Comparison of ENCODE assay signal across 19 cellular contexts in genomic region chr6:10190042-10190441, GRCh38.
DNase-seq lines count a peak whose midpoint lies in the region; ATAC-seq, FAIRE-seq and TF ChIP-seq lines count a peak whose summit lies in the region.
"Had no signal": no experiment of that assay in that cellular context is flagged by ENCODE, and none has a peak within 500 bp of the region (broad histone marks: within the 10 kb centered on the region; RNA-seq: fewer than 3 reads in every experiment).

No MANE protein-coding gene starts in this region.

- peaks cover 0 to 7% of the 10 kb centered on the region in 2 experiments; a peak in 1 of 5 replicates for H3K27me3 ChIP-seq in K562 (ENCODE audit: control insufficient read depth in 2 of 2, insufficient read depth in 2 of 2, low read length in 2 of 2)
- no peaks in the 10 kb centered on the region for H3K27me3 ChIP-seq in Peyer's patch
- no peaks in the 10 kb centered on the region for H3K27me3 ChIP-seq in tibial nerve

- H4K20me1 ChIP-seq in K562 (replicated peaks; ENCODE audit: control insufficient read depth, insufficient read depth, low read length) = no peaks in the 10 kb centered on the region

- 0% methylated on average over 3 of the region's 3 CpGs for WGBS in K562 (ENCODE audit: insufficient coverage, low coverage, missing lambda C conversion rate)
- 54 to 72% methylated on average over 3 of the region's 3 CpGs for WGBS in tibial nerve, 2 donors

- intact Hi-C loops in K562 (cut with micrococcal nuclease) = no loop called here

- no peaks in the 10 kb centered on the region for H3K79me2 ChIP-seq in K562 (ENCODE audit: control insufficient read depth, insufficient read depth, low read length)

- no peaks in the 10 kb centered on the region for H3K36me3 ChIP-seq in K562 (ENCODE audit: control insufficient read depth, insufficient read depth, low read length)
- no peaks in the 10 kb centered on the region for H3K36me3 ChIP-seq in Peyer's patch
- no peaks in the 10 kb centered on the region for H3K36me3 ChIP-seq in tibial nerve

- no peaks in the 10 kb centered on the region for H3K4me1 ChIP-seq in K562 (replicated peaks in 1 of 2; ENCODE audit: control insufficient read depth in 2 of 2, insufficient read depth in 2 of 2, low read length in 2 of 2)
- no peaks in the 10 kb centered on the region for H3K4me1 ChIP-seq in Peyer's patch
- peaks cover 0 to under 1% (median 0%) of the 10 kb centered on the region in 4 donors for H3K4me1 ChIP-seq in tibial nerve

- peaks cover 7 to 9% of the 10 kb centered on the region in 2 donors for H3K9me3 Mint-ChIP-seq in activated naive CD4-positive, alpha-beta T cell treated with anti-CD3 and anti-CD28 coated beads, Interleukin-2, amount 50 U/mL, for 72 hours
- H3K9me3 Mint-ChIP-seq: CD4-positive, alpha-beta T cell; GM23338 had no signal

- in situ Hi-C loops in Caki2 (cut with HindIII; ENCODE audit: low pct_unique_long_range_greater_than_20kb, low sequenced_read_pairs) (no loop called here), K562 (cut with MboI) (no loop called here)

- ATAC-seq in K562 (no peak), GM21737 (IDR thresholded peaks at IDR 0.05; ENCODE audit: unreplicated experiment) (no peak)
- no peak for ATAC-seq in activated naive CD4-positive, alpha-beta T cell treated with anti-CD3 and anti-CD28 coated beads, Interleukin-2, amount 50 U/mL, for 72 hours
- ATAC-seq: GM23338, Panc1 had no signal

- CTCF ChIA-PET in K562 (lab: Yijun Ruan, JAX; ENCODE audit: low intra/inter-chr PET ratio) = no interaction called here

- TF ChIP-seq POLR2A in K562 (conservative IDR thresholded peaks at IDR 0.05) (no peak), Peyer's patch (IDR thresholded peaks at IDR 0.05) (no peak), tibial nerve (IDR thresholded peaks at IDR 0.05) (no peak)

- H3K9ac ChIP-seq in K562 (ENCODE audit: insufficient read depth in 1 of 2, low read depth in 2 of 2, low read length in 2 of 2) = no peak overlapping the region

- no peaks in the 10 kb centered on the region for H3K9me3 ChIP-seq in K562 (replicated peaks; ENCODE audit: control insufficient read depth, insufficient read depth, low read depth, low read length)
- no peaks in the 10 kb centered on the region for H3K9me3 ChIP-seq in Peyer's patch
- no peaks in the 10 kb centered on the region for H3K9me3 ChIP-seq in tibial nerve

- no peaks in the 10 kb centered on the region for H3K36me3 Mint-ChIP-seq in activated naive CD4-positive, alpha-beta T cell treated with anti-CD3 and anti-CD28 coated beads, Interleukin-2, amount 50 U/mL, for 72 hours

- POLR2A ChIA-PET in K562 (lab: Yijun Ruan, JAX) = interaction anchor here (1.7 kb wide), 1 partner anchor 13 kb away, joined by 7 read pairs; no protein-coding TSS in a partner anchor

- no peak for TF ChIP-seq RAD21 in K562 (CRISPR knock-in tag; conservative IDR thresholded peaks at IDR 0.05 in 1 of 2, IDR thresholded peaks at IDR 0.05 in 1 of 2)

- DNase-seq in Caki2 (ENCODE audit: low read depth) (peak; percentile 43), HS-5 (ENCODE audit: low read depth) (peak; percentile 16), K562 (ENCODE audit: extremely low read depth in 1 of 4, low spot score in 3 of 4) (no peak), kidney tubule cell (ENCODE audit: low spot score) (peak; percentile 16), Peyer's patch (no peak), tibial nerve (ENCODE audit: low spot score in 2 of 2) (no peak)
- no peak for DNase-seq in activated naive CD4-positive, alpha-beta T cell treated with anti-CD3 and anti-CD28 coated beads, Interleukin-2, amount 50 U/mL, for 72 hours (ENCODE audit: low spot score in 2 of 2)
- DNase-seq: CD4-positive, alpha-beta T cell; DMS79 treated with DMSO at 0.1 percent for 48 hours; Kasumi-1; NCI-H146; NCI-H446 treated with DMSO at 0.1 percent for 48 hours; NCI-H774; SIG-M5 had no signal

- H3K27ac ChIP-seq in K562 (ENCODE audit: extremely low read depth, low read depth, low read length) (no peak overlapping the region), Peyer's patch (no peak overlapping the region), tibial nerve (no peak overlapping the region)

- H3K4me3 ChIP-seq in K562 (no peak overlapping the region), Peyer's patch (no peak overlapping the region), tibial nerve (no peak overlapping the region)
- H3K4me3 ChIP-seq: GM23338 had no signal

- no peaks in the 10 kb centered on the region for H3K9me1 ChIP-seq in K562 (ENCODE audit: control insufficient read depth, insufficient read depth, low read length)

- no peak for TF ChIP-seq EP300 in K562 (IDR thresholded peaks at IDR 0.05; ENCODE audit: low read length)
- no peak for TF ChIP-seq EP300 in tibial nerve (IDR thresholded peaks at IDR 0.05)

- H2AFZ ChIP-seq in K562 (ENCODE audit: low read depth, low read length) = no peak overlapping the region
- H2AFZ ChIP-seq: GM23338 had no signal

- no peak overlapping the region for H3K4me2 ChIP-seq in K562 (ENCODE audit: insufficient read depth, low read length)
- H3K4me2 ChIP-seq: GM23338 had no signal

- H3K27ac Mint-ChIP-seq in activated naive CD4-positive, alpha-beta T cell treated with anti-CD3 and anti-CD28 coated beads, Interleukin-2, amount 50 U/mL, for 72 hours = no peak overlapping the region
- H3K27ac Mint-ChIP-seq: B cell; CD4-positive, alpha-beta T cell; GM23338 had no signal

- no peak for TF ChIP-seq CTCF in K562 (IDR thresholded peaks at IDR 0.05 in 2 of 3, conservative IDR thresholded peaks at IDR 0.05 in 1 of 3; ENCODE audit: insufficient read depth in 2 of 3, low read depth in 1 of 3, low read length in 3 of 3)
- no peak for TF ChIP-seq CTCF in Peyer's patch (IDR thresholded peaks at IDR 0.05)
- no peak for TF ChIP-seq CTCF in tibial nerve (IDR thresholded peaks at IDR 0.05)

- BruUV-seq in K562 (replicated peaks; lab: Mats Ljungman, UMichigan) = no TSS peak

- FAIRE-seq in K562 (lab: Jason Lieb, UNC) = no peak
- FAIRE-seq: D721Med had no signal

TF ChIP-seq in K562, 482 proteins besides CTCF, POLR2A, EP300 and RAD21:
- peak; percentile 45 for TF ChIP-seq C11orf30 (IDR thresholded peaks at IDR 0.05; ENCODE audit: low read depth)
- TF ChIP-seq ZNF316 (IDR thresholded peaks at IDR 0.05) = peak; percentile 57
- no peak for TF ChIP-seq SIRT6 (IDR thresholded peaks at IDR 0.05; ENCODE audit: low read depth, low read length)
- TF ChIP-seq ARID1B (IDR thresholded peaks at IDR 0.05) = peak; percentile 22; the same call in 1 of the 2 replicates
- TF ChIP-seq, protein P1, sequence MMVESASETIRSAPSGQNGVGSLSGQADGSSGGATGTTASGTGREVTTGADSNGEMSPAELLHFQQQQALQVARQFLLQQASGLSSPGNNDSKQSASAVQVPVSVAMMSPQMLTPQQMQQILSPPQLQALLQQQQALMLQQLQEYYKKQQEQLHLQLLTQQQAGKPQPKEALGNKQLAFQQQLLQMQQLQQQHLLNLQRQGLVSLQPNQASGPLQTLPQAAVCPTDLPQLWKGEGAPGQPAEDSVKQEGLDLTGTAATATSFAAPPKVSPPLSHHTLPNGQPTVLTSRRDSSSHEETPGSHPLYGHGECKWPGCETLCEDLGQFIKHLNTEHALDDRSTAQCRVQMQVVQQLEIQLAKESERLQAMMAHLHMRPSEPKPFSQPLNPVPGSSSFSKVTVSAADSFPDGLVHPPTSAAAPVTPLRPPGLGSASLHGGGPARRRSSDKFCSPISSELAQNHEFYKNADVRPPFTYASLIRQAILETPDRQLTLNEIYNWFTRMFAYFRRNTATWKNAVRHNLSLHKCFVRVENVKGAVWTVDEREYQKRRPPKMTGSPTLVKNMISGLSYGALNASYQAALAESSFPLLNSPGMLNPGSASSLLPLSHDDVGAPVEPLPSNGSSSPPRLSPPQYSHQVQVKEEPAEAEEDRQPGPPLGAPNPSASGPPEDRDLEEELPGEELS (CRISPR knock-in tag; IDR thresholded peaks at IDR 0.05; ENCODE audit: borderline replicate concordance) = no peak
- TF ChIP-seq CBFA2T3 (IDR thresholded peaks at IDR 0.05) = no peak
- TF ChIP-seq, protein P2, sequence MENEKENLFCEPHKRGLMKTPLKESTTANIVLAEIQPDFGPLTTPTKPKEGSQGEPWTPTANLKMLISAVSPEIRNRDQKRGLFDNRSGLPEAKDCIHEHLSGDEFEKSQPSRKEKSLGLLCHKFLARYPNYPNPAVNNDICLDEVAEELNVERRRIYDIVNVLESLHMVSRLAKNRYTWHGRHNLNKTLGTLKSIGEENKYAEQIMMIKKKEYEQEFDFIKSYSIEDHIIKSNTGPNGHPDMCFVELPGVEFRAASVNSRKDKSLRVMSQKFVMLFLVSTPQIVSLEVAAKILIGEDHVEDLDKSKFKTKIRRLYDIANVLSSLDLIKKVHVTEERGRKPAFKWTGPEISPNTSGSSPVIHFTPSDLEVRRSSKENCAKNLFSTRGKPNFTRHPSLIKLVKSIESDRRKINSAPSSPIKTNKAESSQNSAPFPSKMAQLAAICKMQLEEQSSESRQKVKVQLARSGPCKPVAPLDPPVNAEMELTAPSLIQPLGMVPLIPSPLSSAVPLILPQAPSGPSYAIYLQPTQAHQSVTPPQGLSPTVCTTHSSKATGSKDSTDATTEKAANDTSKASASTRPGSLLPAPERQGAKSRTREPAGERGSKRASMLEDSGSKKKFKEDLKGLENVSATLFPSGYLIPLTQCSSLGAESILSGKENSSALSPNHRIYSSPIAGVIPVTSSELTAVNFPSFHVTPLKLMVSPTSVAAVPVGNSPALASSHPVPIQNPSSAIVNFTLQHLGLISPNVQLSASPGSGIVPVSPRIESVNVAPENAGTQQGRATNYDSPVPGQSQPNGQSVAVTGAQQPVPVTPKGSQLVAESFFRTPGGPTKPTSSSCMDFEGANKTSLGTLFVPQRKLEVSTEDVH (IDR thresholded peaks at IDR 0.05; ENCODE audit: low read depth, partially characterized antibody) = no peak
- no peak for TF ChIP-seq ZKSCAN1 (IDR thresholded peaks at IDR 0.05; ENCODE audit: low read depth, low read length)

Comparison
In these comparisons a context has a peak if more than half of its experiments do, and no peak if none do; other contexts are left out.
1. DNase-seq: peak in Caki2 (single experiment), HS-5 (single experiment) and kidney tubule cell (single experiment); none in K562 (0 of 4), Peyer's patch (0 of 3), activated naive CD4-positive, alpha-beta T cell treated with anti-CD3 and anti-CD28 coated beads, Interleukin-2, amount 50 U/mL, for 72 hours (0 of 2) and tibial nerve (0 of 2).